ENCODE assay signal across 27 cellular contexts in the genomic region with DNA sequence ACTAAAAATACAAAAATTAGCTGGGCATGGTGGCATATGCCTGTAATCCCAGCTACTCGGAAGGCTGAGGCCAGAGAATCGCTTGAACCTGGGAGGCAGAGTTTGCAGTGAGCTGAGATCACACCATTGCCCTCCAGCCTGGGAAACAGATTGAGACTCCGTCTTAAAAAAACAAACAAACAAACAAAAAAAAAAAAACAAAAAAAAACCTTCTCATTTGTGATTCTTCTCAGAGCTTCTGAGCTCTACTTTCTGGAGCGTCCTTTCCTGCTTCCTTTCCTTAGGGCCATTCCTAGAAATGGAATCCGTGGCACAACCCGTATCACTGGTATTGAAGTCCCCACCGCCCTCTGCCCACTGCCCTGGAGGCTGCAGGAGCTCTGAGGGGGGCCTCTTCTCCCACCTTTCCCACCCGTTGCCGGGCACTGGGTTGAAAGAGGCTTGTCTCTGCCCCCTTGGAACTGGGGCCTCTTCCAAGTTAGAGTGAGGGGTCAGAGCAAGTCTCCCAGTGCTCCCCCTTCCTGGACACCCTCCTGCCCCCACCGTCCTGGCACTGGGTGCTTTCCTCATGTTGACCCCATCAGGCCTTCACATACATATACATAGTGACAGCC. TPM values are rescaled to one million over a fixed set of nuclear protein-coding genes. Genes with fewer than 3 reads are reported as not detected.
"Had no signal": no experiment of that assay in that cellular context is flagged by ENCODE, and none has a peak within 500 bp of the region (broad histone marks: within the 10 kb centered on the region; RNA-seq: fewer than 3 reads in every experiment).

No MANE protein-coding gene starts in this region.

- FAIRE-seq: astrocyte, colon, frontal cortex, TTC549 had no signal

- H3K27me3 ChIP-seq: testis had no signal

- H3K36me3 ChIP-seq: breast epithelium, esophagus muscularis mucosa, right lobe of liver, WERI-Rb-1 had no signal

- H3K9me3 Mint-ChIP-seq: central memory CD8-positive, alpha-beta T cell; nephron progenitor cell; T-cell had no signal

- DNase-seq: activated CD4-positive, alpha-beta T cell treated with anti-CD3 and anti-CD28 coated beads for 1 hour; activated CD4-positive, alpha-beta T cell treated with anti-CD3 and anti-CD28 coated beads, Interleukin-2, amount 50 U/mL, for 1 hour; activated CD8-positive, alpha-beta T cell treated with anti-CD3 and anti-CD28 coated beads, Interleukin-2, amount 10 ng/mL, durations not matched to agents 7 days and 5 days; activated gamma-delta T cell treated with Interleukin-2 at 50 U/mL for 16 hours; activated T-cell treated with anti-CD3 and anti-CD28 coated beads, Interleukin-2, amount 50 U/mL, for 1 hour; effector memory CD4-positive, alpha-beta T cell; hippocampal formation; mammary epithelial cell; nephron progenitor cell; occipital lobe; posterior cingulate gyrus; right lobe of liver; stimulated activated naive CD4-positive, alpha-beta T cell; T-cell; testis; trophoblast cell; WERI-Rb-1 had no signal

- H3K36me3 Mint-ChIP-seq: activated naive CD8-positive, alpha-beta T cell; T-cell had no signal

- H3K9me3 ChIP-seq: breast epithelium, esophagus muscularis mucosa, right lobe of liver, testis had no signal

- H3K27ac ChIP-seq: breast epithelium, esophagus muscularis mucosa, right lobe of liver, skin epidermis, testis, WERI-Rb-1 had no signal

- ATAC-seq: activated CD8-positive, alpha-beta T cell treated with anti-CD3 and anti-CD28 coated beads, Interleukin-2, amount 10 ng/mL, durations not matched to agents 7 days and 5 days; right lobe of liver; T-cell had no signal

- H3K4me3 Mint-ChIP-seq: activated CD8-positive, alpha-beta T cell treated with anti-CD3 and anti-CD28 coated beads, Interleukin-2, amount 10 ng/mL, durations not matched to agents 7 days and 5 days; central memory CD8-positive, alpha-beta T cell; nephron progenitor cell had no signal

- H3K4me3 ChIP-seq: breast epithelium, esophagus muscularis mucosa, right lobe of liver, skin epidermis, testis had no signal

- H3K27ac Mint-ChIP-seq: activated CD8-positive, alpha-beta T cell treated with anti-CD3 and anti-CD28 coated beads, Interleukin-2, amount 10 ng/mL, durations not matched to agents 7 days and 5 days; nephron progenitor cell; T-cell had no signal

RNA-seq across cellular contexts. Expression of gene SHISA8, which starts 2.0 kb away (rescaled TPM):
- total RNA-seq: activated CD8-positive, alpha-beta T cell treated with anti-CD3 and anti-CD28 coated beads, Interleukin-2, amount 10 ng/mL, durations not matched to agents 7 days and 5 days; astrocyte; breast epithelium; dermis microvascular lymphatic vessel endothelial cell; frontal cortex; mammary epithelial cell; occipital lobe; right lobe of liver had no signal
- polyA plus RNA-seq: mammary epithelial cell had no signal

RNA-seq across cellular contexts. Expression of gene TNFRSF13C, which starts 9.8 kb away (rescaled TPM):
- total RNA-seq: astrocyte had no signal

RNA-seq across cellular contexts. Expression of gene CENPM, which starts 30.1 kb away (rescaled TPM):
- total RNA-seq: esophagus muscularis mucosa had no signal
